17 cellular contexts compared by ENCODE assay signal in genomic region chr12:80556566-80556965, GRCh38.
DNase-seq lines count a peak whose midpoint lies in the region; ATAC-seq and TF ChIP-seq lines count a peak whose summit lies in the region.
"Had no signal": no experiment of that assay in that cellular context is flagged by ENCODE, and none has a peak within 500 bp of the region (broad histone marks: within the 10 kb centered on the region; RNA-seq: fewer than 3 reads in every experiment).

No MANE protein-coding gene starts in this region.

- no peaks in the 10 kb centered on the region for H3K9me2 ChIP-seq in GM23248 (ENCODE audit: insufficient read depth)

- H4K20me1 ChIP-seq in GM23248 (ENCODE audit: insufficient read depth) = no peaks in the 10 kb centered on the region

- WGBS in GM23248 (ENCODE audit: low coverage in 1 of 2, low lambda C conversion rate in 2 of 2, missing lambda C conversion rate in 2 of 2), 2 experiments = 89 to 93% methylated on average over 1 of the region's 1 CpG

- peaks cover 11% of the 10 kb centered on the region for H3F3A ChIP-seq in GM23248 (ENCODE audit: insufficient read depth)

- no peaks in the 10 kb centered on the region for H3K79me2 ChIP-seq in GM23248 (ENCODE audit: insufficient read depth)

- H3K36me3 ChIP-seq in GM23248 (ENCODE audit: low read depth) (no peaks in the 10 kb centered on the region), ascending aorta (no peaks in the 10 kb centered on the region), tibial artery (no peaks in the 10 kb centered on the region)

- H3K4me1 ChIP-seq in GM23248 (ENCODE audit: insufficient read depth) (peaks cover 33% of the 10 kb centered on the region), ascending aorta (peaks cover 3 to 8% of the 10 kb centered on the region in 2 donors), tibial artery (peaks cover 0 to 38% (median 3%) of the 10 kb centered on the region in 4 donors)

- H3K4me2 ChIP-seq in GM23248 (ENCODE audit: unreplicated experiment) = no peak overlapping the region

- TF ChIP-seq CTCF in ascending aorta (IDR thresholded peaks at IDR 0.05) (no peak), tibial artery (IDR thresholded peaks at IDR 0.05) (no peak)

- intact Hi-C loops in ascending aorta (cut with DNase I) = no loop called here
- intact Hi-C loops in tibial artery (cut with DNase I; ENCODE audit: low total_unique reads) = no loop called here

- no peak for ATAC-seq in HG03280 (IDR thresholded peaks at IDR 0.05; ENCODE audit: unreplicated experiment)
- ATAC-seq: HCT116, Right ventricle myocardium inferior had no signal

- H2AFZ ChIP-seq in GM23248 = peak overlapping the region; percentile 50

- in situ Hi-C loops in GM23248 (cut with MboI) = no loop called here

- DNase-seq in GM23248 (peak; percentile 10), ascending aorta (ENCODE audit: low spot score in 2 of 2) (no peak), fibroblast of peridontal ligament (ENCODE audit: extremely low read depth) (peak; percentile 14), tibial artery (no peak), activated gamma-delta T cell (lab: John Stamatoyannopoulos, UW) (no peak), COLO668 (lab: John Stamatoyannopoulos, UW; ENCODE audit: unreplicated experiment) (no peak)
- DNase-seq: C1 segment of cervical spinal cord, DMS79 treated with DMSO at 0.1 percent for 48 hours, GDM1, NCI-H1417 treated with DMSO at 0.1 percent for 48 hours, NCI-H187 treated with DMSO at 0.1 percent for 48 hours, NCI-H2227 treated with DMSO at 0.1 percent for 48 hours, NCI-H510A treated with DMSO at 0.1 percent for 48 hours, NCI-H774 had no signal

- H3K27ac ChIP-seq in GM23248 = no peak overlapping the region
- peak overlapping the region; percentile 13 to 57 for H3K27ac ChIP-seq in ascending aorta
- peak overlapping the region; percentile 13 to 49 for H3K27ac ChIP-seq in tibial artery

- no peaks in the 10 kb centered on the region for H3K27me3 ChIP-seq in GM23248 (replicated peaks; ENCODE audit: insufficient read depth)
- no peaks in the 10 kb centered on the region for H3K27me3 ChIP-seq in ascending aorta
- H3K27me3 ChIP-seq in tibial artery = no peaks in the 10 kb centered on the region

- no peak overlapping the region for H3K9ac ChIP-seq in GM23248

- H3K9me3 ChIP-seq in GM23248 (ENCODE audit: low read depth) (no peaks in the 10 kb centered on the region), ascending aorta (no peaks in the 10 kb centered on the region), tibial artery (no peaks in the 10 kb centered on the region)

- H3K4me3 ChIP-seq in GM23248 (no peak overlapping the region), ascending aorta (no peak overlapping the region), tibial artery (no peak overlapping the region)

Comparison
In these comparisons a context has a peak if more than half of its experiments do, and no peak if none do; other contexts are left out.
1. DNase-seq: peak in GM23248 (single experiment) and fibroblast of peridontal ligament (single experiment); none in ascending aorta (0 of 2), tibial artery (0 of 2), activated gamma-delta T cell (single experiment) and COLO668 (single experiment).